3 cellular contexts compared by ENCODE assay signal in the genomic region with DNA sequence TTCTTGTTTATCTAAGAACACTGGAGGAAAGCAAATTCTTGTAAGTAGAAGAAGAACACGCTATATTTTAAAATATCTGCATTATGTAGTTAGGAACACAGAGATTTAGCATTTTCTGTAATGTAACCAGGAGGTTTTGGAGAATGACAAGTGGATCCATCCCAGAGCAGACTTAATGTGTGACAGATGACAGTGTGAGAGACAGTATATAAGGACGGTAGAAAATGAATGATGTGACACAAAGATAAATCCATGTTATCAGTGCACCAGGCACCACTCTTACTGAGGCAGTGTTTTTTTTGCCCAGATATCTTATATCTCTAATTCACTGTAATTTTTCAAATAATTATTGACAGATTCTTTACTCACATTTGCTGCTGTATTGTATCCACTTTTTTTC.
"Had no signal": no experiment of that assay in that cellular context is flagged by ENCODE, and none has a peak within 500 bp of the region (broad histone marks: within the 10 kb centered on the region; RNA-seq: fewer than 3 reads in every experiment).

No MANE protein-coding gene starts in this region.

- H3K4me3 ChIP-seq: GM12878 had no signal

- DNase-seq: GDM1, GF-D8 had no signal

- ATAC-seq: GM12878 had no signal
